Comparison of ENCODE assay signal across 8 cellular contexts in genomic region chr11:12087075-12087775, GRCh38. TPM values are rescaled to one million over a fixed set of nuclear protein-coding genes. Genes with fewer than 3 reads are reported as not detected.
DNase-seq lines count a peak whose midpoint lies in the region; ATAC-seq and TF ChIP-seq lines count a peak whose summit lies in the region.

No MANE protein-coding gene starts in this region.

- CTCF ChIA-PET in activated naive CD4-positive, alpha-beta T cell treated with anti-CD3 and anti-CD28 coated beads, Interleukin-2, amount 10 ng/mL, durations not matched to agents 7 days and 5 days (lab: Charles Lee): interaction anchor here (0.5 to 4.3 kb wide), 32 partner anchors 9 to 194 kb away, joined by 3 to 28 read pairs (median 4); partner anchors contain the start of gene MICAL2

- intact Hi-C loops in left ventricle myocardium superior (cut with micrococcal nuclease): loop anchor here (10.0 kb wide), 1 partner anchor 158 kb away; no protein-coding TSS in a partner anchor

- peaks cover 70% of the 10 kb centered on the region for H3K4me1 Mint-ChIP-seq in activated naive CD4-positive, alpha-beta T cell treated with anti-CD3 and anti-CD28 coated beads, Interleukin-2, amount 10 ng/mL, durations not matched to agents 7 days and 5 days
- H3K4me1 Mint-ChIP-seq in stimulated activated naive CD8-positive, alpha-beta T cell treated with anti-CD3 and anti-CD28 coated beads, Interleukin-15, amount 100 ng/mL, for 72 hours: peaks cover 72% of the 10 kb centered on the region

- no peak overlapping the region for H3K4me3 ChIP-seq in NB4 (ENCODE audit: low read depth, low read length)

- H3K27me3 Mint-ChIP-seq in activated naive CD4-positive, alpha-beta T cell treated with anti-CD3 and anti-CD28 coated beads, Interleukin-2, amount 10 ng/mL, durations not matched to agents 7 days and 5 days: no peaks in the 10 kb centered on the region
- peaks cover under 1% of the 10 kb centered on the region for H3K27me3 Mint-ChIP-seq in stimulated activated naive CD8-positive, alpha-beta T cell treated with anti-CD3 and anti-CD28 coated beads, Interleukin-15, amount 100 ng/mL, for 72 hours

- peak; percentile 16 for DNase-seq in activated T-cell treated with anti-CD3 and anti-CD28 coated beads for 1 hour (ENCODE audit: low read depth)
- DNase-seq in activated T-cell treated with anti-CD3 and anti-CD28 coated beads for 4 hours: no peak
- DNase-seq in NB4 (ENCODE audit: low read depth): peak; percentile 56
- DNase-seq in activated naive CD4-positive, alpha-beta T cell treated with anti-CD3 and anti-CD28 coated beads, Interleukin-2, amount 10 ng/mL, durations not matched to agents 7 days and 5 days: peak; percentile 75
- peak; percentile 47 for DNase-seq in left ventricle myocardium superior
- peak; percentile 41 to 56 for DNase-seq in stimulated activated naive CD8-positive, alpha-beta T cell treated with anti-CD3 and anti-CD28 coated beads, Interleukin-15, amount 100 ng/mL, for 72 hours
- no peak for DNase-seq in NCI-H2227 (lab: John Stamatoyannopoulos, UW; ENCODE audit: unreplicated experiment)

- TF ChIP-seq CTCF in NB4 (IDR thresholded peaks at IDR 0.05; ENCODE audit: low read depth, low read length): no peak

- TF ChIP-seq POLR2A in NB4 (IDR thresholded peaks at IDR 0.05; ENCODE audit: extremely low read depth, insufficient read length): no peak

- ATAC-seq in left ventricle myocardium superior (peak; percentile 13), GM18511 (IDR thresholded peaks at IDR 0.05; ENCODE audit: unreplicated experiment) (no peak)
- peak; percentile 95 for ATAC-seq in stimulated activated naive CD8-positive, alpha-beta T cell treated with anti-CD3 and anti-CD28 coated beads, Interleukin-15, amount 100 ng/mL, for 72 hours

- peaks cover 1% of the 10 kb centered on the region for H3K9me3 Mint-ChIP-seq in activated naive CD4-positive, alpha-beta T cell treated with anti-CD3 and anti-CD28 coated beads, Interleukin-2, amount 10 ng/mL, durations not matched to agents 7 days and 5 days
- H3K9me3 Mint-ChIP-seq in stimulated activated naive CD8-positive, alpha-beta T cell treated with anti-CD3 and anti-CD28 coated beads, Interleukin-15, amount 100 ng/mL, for 72 hours: peaks cover 0 to 4% of the 10 kb centered on the region in 2 donors

- peaks cover 1% of the 10 kb centered on the region for H3K36me3 Mint-ChIP-seq in activated naive CD4-positive, alpha-beta T cell treated with anti-CD3 and anti-CD28 coated beads, Interleukin-2, amount 10 ng/mL, durations not matched to agents 7 days and 5 days

- H3K27ac Mint-ChIP-seq in activated naive CD4-positive, alpha-beta T cell treated with anti-CD3 and anti-CD28 coated beads, Interleukin-2, amount 10 ng/mL, durations not matched to agents 7 days and 5 days: peak overlapping the region; percentile 87
- H3K27ac Mint-ChIP-seq in stimulated activated naive CD8-positive, alpha-beta T cell treated with anti-CD3 and anti-CD28 coated beads, Interleukin-15, amount 100 ng/mL, for 72 hours: peak overlapping the region in 1 of 2 donors; percentile 72

- peak overlapping the region; percentile 56 for H3K4me3 Mint-ChIP-seq in activated naive CD4-positive, alpha-beta T cell treated with anti-CD3 and anti-CD28 coated beads, Interleukin-2, amount 10 ng/mL, durations not matched to agents 7 days and 5 days
- H3K4me3 Mint-ChIP-seq in stimulated activated naive CD8-positive, alpha-beta T cell treated with anti-CD3 and anti-CD28 coated beads, Interleukin-15, amount 100 ng/mL, for 72 hours: peak overlapping the region; percentile 17 to 20

RNA-seq across cellular contexts. Expression of gene MICAL2, which starts 23.2 kb away (rescaled TPM):
- total RNA-seq in left ventricle myocardium superior: 57.1 TPM

Comparison
In these comparisons a context has a peak if more than half of its experiments do, and no peak if none do; other contexts are left out.
1. DNase-seq: peak in activated T-cell treated with anti-CD3 and anti-CD28 coated beads for 1 hour (single experiment), NB4 (single experiment), activated naive CD4-positive, alpha-beta T cell treated with anti-CD3 and anti-CD28 coated beads, Interleukin-2, amount 10 ng/mL, durations not matched to agents 7 days and 5 days (single experiment), left ventricle myocardium superior (single experiment) and stimulated activated naive CD8-positive, alpha-beta T cell treated with anti-CD3 and anti-CD28 coated beads, Interleukin-15, amount 100 ng/mL, for 72 hours (2 of 2); none in activated T-cell treated with anti-CD3 and anti-CD28 coated beads for 4 hours (single experiment) and NCI-H2227 (single experiment).